7 cellular contexts compared by ENCODE assay signal in genomic region chr1:197327776-197328364, GRCh38. TPM values are rescaled to one million over a fixed set of nuclear protein-coding genes. Genes with fewer than 3 reads are reported as not detected.
DNase-seq lines count a peak whose midpoint lies in the region; ATAC-seq and TF ChIP-seq lines count a peak whose summit lies in the region.

No MANE protein-coding gene starts in this region.

- H3K36me3 ChIP-seq in KMS-11 (ENCODE audit: insufficient read depth) (no peaks in the 10 kb centered on the region), ovary (no peaks in the 10 kb centered on the region)

- TF ChIP-seq CTCF in GM12864 (IDR thresholded peaks at IDR 0.05; ENCODE audit: low read depth, low read length, missing control alignments) (peak; percentile 46), KMS-11 (conservative IDR thresholded peaks at IDR 0.05; ENCODE audit: low read depth, low read length) (peak; percentile 86), brain (conservative IDR thresholded peaks at IDR 0.05) (peak; percentile 71 to 78), ovary (IDR thresholded peaks at IDR 0.05) (peak; percentile 41 to 54 (median 51))

- H4K20me1 ChIP-seq in KMS-11 (ENCODE audit: insufficient read depth): no peaks in the 10 kb centered on the region

- no peak overlapping the region for H3K4me2 ChIP-seq in KMS-11

- H3K36me3 Mint-ChIP-seq in brain: peaks cover 19% of the 10 kb centered on the region

- H3K4me1 ChIP-seq in KMS-11 (ENCODE audit: low read depth, poor library complexity, severe bottlenecking): peaks cover 3% of the 10 kb centered on the region
- H3K4me1 ChIP-seq in ovary (ENCODE audit: insufficient read depth): peaks cover 1% of the 10 kb centered on the region

- H3K27me3 Mint-ChIP-seq in brain: no peaks in the 10 kb centered on the region

- H3K79me2 ChIP-seq in KMS-11 (ENCODE audit: insufficient read depth, low read depth): no peaks in the 10 kb centered on the region

- no peak for TF ChIP-seq POLR2A in ovary (IDR thresholded peaks at IDR 0.05)

- intact Hi-C loops in ovary (cut with DNase I): no loop called here

- DNase-seq in GM12864 (ENCODE audit: low read depth) (no peak), ovary (no peak)
- no peak for DNase-seq in activated CD4-positive, alpha-beta T cell treated with anti-CD3 and anti-CD28 coated beads for 48 hours
- no peak for DNase-seq in activated CD4-positive, alpha-beta T cell treated with anti-CD3 and anti-CD28 coated beads for 1 hour

- no peak for ATAC-seq in GM18870 (IDR thresholded peaks at IDR 0.05; ENCODE audit: unreplicated experiment)

- no peaks in the 10 kb centered on the region for H3K9me3 ChIP-seq in ovary

- peak overlapping the region in 1 of 5 experiments; percentile 59 for H3K27ac Mint-ChIP-seq in brain

- no peaks in the 10 kb centered on the region for H3K9me3 Mint-ChIP-seq in brain

- H3K4me1 Mint-ChIP-seq in brain: peaks cover 13% of the 10 kb centered on the region

- peak overlapping the region; percentile 54 for H2AFZ ChIP-seq in KMS-11 (ENCODE audit: low read depth)

- no peak for TF ChIP-seq EP300 in ovary (IDR thresholded peaks at IDR 0.05)

- H3K9ac ChIP-seq in KMS-11: no peak overlapping the region

- peak overlapping the region in 1 of 5 experiments; percentile 53 for H3K4me3 Mint-ChIP-seq in brain

- H3K4me3 ChIP-seq in GM12864 (ENCODE audit: low read depth, low read length) (no peak overlapping the region), KMS-11 (IDR thresholded peaks at IDR 0.05; ENCODE audit: insufficient read depth, low read depth, low read length) (no peak overlapping the region), ovary (no peak overlapping the region)

- H3K27ac ChIP-seq in KMS-11 (no peak overlapping the region), ovary (no peak overlapping the region)

- 14 to 24% (median 19%) methylated on average over 2 of the region's 2 CpGs for WGBS in ovary, 3 donors

- H3K27me3 ChIP-seq in KMS-11 (ENCODE audit: insufficient read depth, low read depth) (no peaks in the 10 kb centered on the region), ovary (no peaks in the 10 kb centered on the region)

RNA-seq across cellular contexts. Expression of gene CRB1, which starts 59.8 kb away (rescaled TPM):
- polyA plus RNA-seq in brain (ENCODE audit: insufficient read depth, low read depth, low replicate concordance) (3.8 TPM), ovary (1 to 10 TPM; 2.0 to 2.7 TPM)
- total RNA-seq in ovary: 1 to 10 TPM in 3 of 7 donors, under 1 TPM in 4; 0.60 to 4.0 (median 0.73) TPM
